Comparison of ENCODE assay signal across 8 cellular contexts in genomic region chr5:150778517-150779396, GRCh38. TPM values are rescaled to one million over a fixed set of nuclear protein-coding genes. Genes with fewer than 3 reads are reported as not detected.
DNase-seq lines count a peak whose midpoint lies in the region; ATAC-seq and TF ChIP-seq lines count a peak whose summit lies in the region.

Gene SMIM3 (plus strand): TSS chr5:150778757. CDS start chr5:150795441, 16,684 bp downstream.

- no peaks in the 10 kb centered on the region for H3K36me3 ChIP-seq in Caco-2 (ENCODE audit: control insufficient read depth, insufficient read depth, low read length)

- ATAC-seq in GM21786 (IDR thresholded peaks at IDR 0.05; ENCODE audit: unreplicated experiment) (peak; percentile 26), left lobe of liver (peak; percentile 92), HG03521 (IDR thresholded peaks at IDR 0.05; ENCODE audit: unreplicated experiment) (no peak)

- DNase-seq in Caco-2 (peak; percentile 86 to 89), NCI-H2196 (lab: John Stamatoyannopoulos, UW; ENCODE audit: unreplicated experiment) (peak; percentile 59), coronary artery (ENCODE audit: low spot score) (peak; percentile 94), left lobe of liver (ENCODE audit: low spot score) (peak; percentile 78)
- peak; percentile 91 for DNase-seq in activated CD4-positive, alpha-beta T cell treated with anti-CD3 and anti-CD28 coated beads, Interleukin-2, amount 10 ng/mL, durations not matched to agents 24 days and 14 days
- DNase-seq in stimulated activated CD4-positive, alpha-beta T cell treated with anti-CD3 and anti-CD28 coated beads, Interleukin-4, amount 100 ng/mL, for 1 hour = peak; percentile 73

- H3K27me3 ChIP-seq in Caco-2 (replicated peaks; ENCODE audit: control insufficient read depth, insufficient read depth, low read length) = no peaks in the 10 kb centered on the region

- no peaks in the 10 kb centered on the region for H3K27me3 Mint-ChIP-seq in Caco-2 (ENCODE audit: insufficient read depth, unreplicated experiment)
- no peaks in the 10 kb centered on the region for H3K27me3 Mint-ChIP-seq in activated CD4-positive, alpha-beta T cell treated with anti-CD3 and anti-CD28 coated beads, Interleukin-2, amount 10 ng/mL, durations not matched to agents 24 days and 14 days

- H3K4me1 ChIP-seq in Caco-2 = peaks cover 34% of the 10 kb centered on the region

- CTCF ChIA-PET in Caco-2 (lab: Charles Lee) = interaction anchor here (0.6 to 2.4 kb wide), 13 partner anchors 18 to 272 kb away, joined by 3 to 18 read pairs (median 4); partner anchors contain the start of genes DCTN4, IRGM and RBM22

- H3K9me3 Mint-ChIP-seq in Caco-2 (ENCODE audit: unreplicated experiment) = no peaks in the 10 kb centered on the region
- H3K9me3 Mint-ChIP-seq in activated CD4-positive, alpha-beta T cell treated with anti-CD3 and anti-CD28 coated beads, Interleukin-2, amount 10 ng/mL, durations not matched to agents 24 days and 14 days = no peaks in the 10 kb centered on the region

- peak; percentile 35 to 83 for TF ChIP-seq CTCF in Caco-2 (IDR thresholded peaks at IDR 0.05; ENCODE audit: insufficient read depth in 1 of 2, low read depth in 1 of 2, low read length in 1 of 2, severe bottlenecking in 1 of 2, unreplicated experiment in 1 of 2)
- TF ChIP-seq CTCF in coronary artery (IDR thresholded peaks at IDR 0.05) = no peak

- intact Hi-C loops in Caco-2 (cut with micrococcal nuclease; ENCODE audit: unreplicated experiment) = loop anchor here (1.0 to 5.0 kb wide), 4 partner anchors 20 to 306 kb away; no protein-coding TSS in a partner anchor
- intact Hi-C loops in activated CD4-positive, alpha-beta T cell treated with anti-CD3 and anti-CD28 coated beads, Interleukin-2, amount 10 ng/mL, durations not matched to agents 24 days and 14 days (cut with micrococcal nuclease) = loop anchor here (1.0 to 2.0 kb wide), 3 partner anchors 20 to 77 kb away; partner anchors contain the start of gene RBM22

- H3K4me1 Mint-ChIP-seq in Caco-2 (ENCODE audit: low read depth, unreplicated experiment) = peaks cover 32% of the 10 kb centered on the region
- H3K4me1 Mint-ChIP-seq in activated CD4-positive, alpha-beta T cell treated with anti-CD3 and anti-CD28 coated beads, Interleukin-2, amount 10 ng/mL, durations not matched to agents 24 days and 14 days = peaks cover 56% of the 10 kb centered on the region

- peak within 1 kb of the TSS; percentile 91 for H3K4me3 Mint-ChIP-seq in Caco-2 (ENCODE audit: unreplicated experiment)
- H3K4me3 Mint-ChIP-seq in activated CD4-positive, alpha-beta T cell treated with anti-CD3 and anti-CD28 coated beads, Interleukin-2, amount 10 ng/mL, durations not matched to agents 24 days and 14 days = peak within 1 kb of the TSS; percentile 100

- POLR2A ChIA-PET in Caco-2 (lab: Charles Lee) = interaction anchor here (0.8 to 1.8 kb wide), 3 partner anchors 20 to 78 kb away, joined by 3 to 18 read pairs (median 7); partner anchors contain the start of genes DCTN4 and RBM22

- BruUV-seq in Caco-2 (replicated peaks; lab: Mats Ljungman, UMichigan) = TSS peak; percentile 25

- peak within 1 kb of the TSS; percentile 75 for H3K4me3 ChIP-seq in Caco-2 (ENCODE audit: low read depth, low read length)
- H3K4me3 ChIP-seq in coronary artery = peak within 1 kb of the TSS; percentile 86

- peak within 1 kb of the TSS; percentile 80 for H3K27ac Mint-ChIP-seq in Caco-2 (ENCODE audit: unreplicated experiment)
- peak within 1 kb of the TSS; percentile 97 for H3K27ac Mint-ChIP-seq in activated CD4-positive, alpha-beta T cell treated with anti-CD3 and anti-CD28 coated beads, Interleukin-2, amount 10 ng/mL, durations not matched to agents 24 days and 14 days

- H3K9me3 ChIP-seq in Caco-2 = no peaks in the 10 kb centered on the region

- peak within 1 kb of the TSS; percentile 89 to 95 for H3K27ac ChIP-seq in coronary artery

- H3K36me3 Mint-ChIP-seq in Caco-2 (ENCODE audit: insufficient read depth, unreplicated experiment) = peaks cover 11% of the 10 kb centered on the region
- peaks cover 4% of the 10 kb centered on the region for H3K36me3 Mint-ChIP-seq in activated CD4-positive, alpha-beta T cell treated with anti-CD3 and anti-CD28 coated beads, Interleukin-2, amount 10 ng/mL, durations not matched to agents 24 days and 14 days (ENCODE audit: low read depth)

RNA-seq across cellular contexts. Expression of gene SMIM3, which starts in this region (rescaled TPM):
- total RNA-seq in Caco-2 (2022) (19.2 and 19.4 TPM in 2 replicates), left lobe of liver (3.6 TPM)
- 13.8 and 16.6 TPM in 2 replicates for total RNA-seq in activated CD4-positive, alpha-beta T cell treated with anti-CD3 and anti-CD28 coated beads, Interleukin-2, amount 10 ng/mL, durations not matched to agents 24 days and 14 days
